In genomic region chr4:54228064-54228527, GRCh38 we compare ENCODE assay signal across 8 cellular contexts. TPM values are rescaled to one million over a fixed set of nuclear protein-coding genes. Genes with fewer than 3 reads are reported as not detected.
DNase-seq lines count a peak whose midpoint lies in the region; ATAC-seq, FAIRE-seq and TF ChIP-seq lines count a peak whose summit lies in the region.

No MANE protein-coding gene starts in this region.

- no peaks in the 10 kb centered on the region for H3K9me3 Mint-ChIP-seq in activated naive CD4-positive, alpha-beta T cell treated with anti-CD3 and anti-CD28 coated beads, Interleukin-2, amount 10 ng/mL, durations not matched to agents 7 days and 5 days

- H3K27ac ChIP-seq in ovary, result peak overlapping the region; percentile 59 to 81

- H3K4me1 Mint-ChIP-seq in activated naive CD4-positive, alpha-beta T cell treated with anti-CD3 and anti-CD28 coated beads, Interleukin-2, amount 10 ng/mL, durations not matched to agents 7 days and 5 days, result peaks cover 39% of the 10 kb centered on the region

- peaks cover 2% of the 10 kb centered on the region for H3K36me3 Mint-ChIP-seq in activated naive CD4-positive, alpha-beta T cell treated with anti-CD3 and anti-CD28 coated beads, Interleukin-2, amount 10 ng/mL, durations not matched to agents 7 days and 5 days

- no peaks in the 10 kb centered on the region for H3K9me3 ChIP-seq in ovary

- peak overlapping the region; percentile 52 for H3K27ac Mint-ChIP-seq in activated naive CD4-positive, alpha-beta T cell treated with anti-CD3 and anti-CD28 coated beads, Interleukin-2, amount 10 ng/mL, durations not matched to agents 7 days and 5 days

- peaks cover 99% of the 10 kb centered on the region for H3K27me3 Mint-ChIP-seq in activated naive CD4-positive, alpha-beta T cell treated with anti-CD3 and anti-CD28 coated beads, Interleukin-2, amount 10 ng/mL, durations not matched to agents 7 days and 5 days

- DNase-seq in AG04449 (ENCODE audit: low read depth, low spot score) (no peak), GM12891 (ENCODE audit: insufficient read length, low spot score) (peak; percentile 54), NCI-H1092 (lab: John Stamatoyannopoulos, UW) (peak; percentile 39), head of caudate nucleus (peak; percentile 56 to 88 (median 76)), ovary (peak; percentile 92 to 95 (median 93))
- peak; percentile 50 for DNase-seq in activated naive CD4-positive, alpha-beta T cell treated with anti-CD3 and anti-CD28 coated beads, Interleukin-2, amount 10 ng/mL, durations not matched to agents 7 days and 5 days
- no peak for DNase-seq in effector CD4-positive, alpha-beta T cell

- CTCF ChIA-PET in AG04449 (lab: Yijun Ruan, JAX), result interaction anchor here (0.8 to 6.3 kb wide), 15 partner anchors 11 to 1031 kb away, joined by 3 to 70 read pairs (median 4); no protein-coding TSS in a partner anchor
- CTCF ChIA-PET in activated naive CD4-positive, alpha-beta T cell treated with anti-CD3 and anti-CD28 coated beads, Interleukin-2, amount 10 ng/mL, durations not matched to agents 7 days and 5 days (lab: Charles Lee), result interaction anchor here (0.7 to 2.7 kb wide), 4 partner anchors 92 to 319 kb away, joined by 4 to 20 read pairs (median 4); no protein-coding TSS in a partner anchor

- H3K4me1 ChIP-seq in ovary (ENCODE audit: insufficient read depth), result peaks cover 4% of the 10 kb centered on the region

- FAIRE-seq in GM12891 (lab: Jason Lieb, UNC), result peak; percentile 77

- TF ChIP-seq POLR2A in GM12891 (IDR thresholded peaks at IDR 0.05; ENCODE audit: low read depth, low read length), result no peak
- TF ChIP-seq POLR2A in ovary (IDR thresholded peaks at IDR 0.05), result peak; percentile 28

- TF ChIP-seq EP300 in ovary (IDR thresholded peaks at IDR 0.05), result no peak

- POLR2A ChIA-PET in AG04449 (lab: Yijun Ruan, JAX), result interaction anchor here (0.5 to 2.2 kb wide), 5 partner anchors 234 to 752 kb away, joined by 3 to 11 read pairs (median 3); no protein-coding TSS in a partner anchor

- no peaks in the 10 kb centered on the region for H3K27me3 ChIP-seq in ovary

- peak overlapping the region; percentile 15 for H3K4me3 Mint-ChIP-seq in activated naive CD4-positive, alpha-beta T cell treated with anti-CD3 and anti-CD28 coated beads, Interleukin-2, amount 10 ng/mL, durations not matched to agents 7 days and 5 days

- H3K4me3 ChIP-seq in AG04449 (ENCODE audit: low read depth, low read length), result peak overlapping the region; percentile 93
- H3K4me3 ChIP-seq in ovary, result peak overlapping the region; percentile 32

- H3K36me3 ChIP-seq in ovary, result no peaks in the 10 kb centered on the region

- 1 to 3% (median 1%) methylated on average over 29 of the region's 29 CpGs for WGBS in ovary, 3 donors

- ATAC-seq in GM19452 (IDR thresholded peaks at IDR 0.05; ENCODE audit: unreplicated experiment), result no peak

- intact Hi-C loops in head of caudate nucleus (cut with DNase I) (loop anchor here (10.0 kb wide), 1 partner anchor 533 kb away; no protein-coding TSS in a partner anchor), ovary (cut with DNase I) (loop anchor here (5.0 to 10.0 kb wide), 13 partner anchors 163 to 1853 kb away; partner anchors contain the start of gene CHIC2 (in 1 of the 4))

- TF ChIP-seq CTCF in AG04449 (IDR thresholded peaks at IDR 0.05; ENCODE audit: insufficient read depth, low read length, missing control alignments) (peak; percentile 97), ovary (IDR thresholded peaks at IDR 0.05) (peak; percentile 70 to 91 (median 87))

TF ChIP-seq in GM12891, 5 proteins besides CTCF, POLR2A, EP300 and RAD21:
- TF ChIP-seq POU2F2 (IDR thresholded peaks at IDR 0.05; ENCODE audit: low read depth, low read length) (no peak), POLR2AphosphoS5 (IDR thresholded peaks at IDR 0.05; ENCODE audit: low read depth, low read length) (no peak), SPI1 (IDR thresholded peaks at IDR 0.05; ENCODE audit: low read depth, low read length) (no peak), PAX5 (IDR thresholded peaks at IDR 0.05; ENCODE audit: insufficient read depth, low read length, severe bottlenecking) (no peak), TAF1 (IDR thresholded peaks at IDR 0.05; ENCODE audit: low read depth, low read length) (no peak)

RNA-seq across cellular contexts. Expression of gene PDGFRA, which starts 1.0 kb away (rescaled TPM):
- polyA plus RNA-seq in GM12891 (2012; ENCODE audit: low read depth, missing spikeins), result 0.27 TPM
- total RNA-seq in ovary, result 100 to 1,000 TPM; 199 to 736 (median 445) TPM
- 100 to 1,000 TPM; 192 to 213 TPM for polyA plus RNA-seq in ovary

Comparison
In these comparisons a context has a peak if more than half of its experiments do, and no peak if none do; other contexts are left out.
1. DNase-seq: peak in GM12891 (single experiment), NCI-H1092 (single experiment), activated naive CD4-positive, alpha-beta T cell treated with anti-CD3 and anti-CD28 coated beads, Interleukin-2, amount 10 ng/mL, durations not matched to agents 7 days and 5 days (single experiment), head of caudate nucleus (42 of 42) and ovary (5 of 5); none in AG04449 (single experiment) and effector CD4-positive, alpha-beta T cell (single experiment).